Comparison of ENCODE assay signal across 7 cellular contexts in genomic region chr7:64045301-64046040, GRCh38.
DNase-seq lines count a peak whose midpoint lies in the region; ATAC-seq lines count a peak whose summit lies in the region.

Gene ZNF727, plus strand, starts transcription at chr7:64045434. Its CDS starts 188 bp downstream, at chr7:64045622.

- ATAC-seq in HG02981 (IDR thresholded peaks at IDR 0.05; ENCODE audit: unreplicated experiment) (no peak), GM21576 (IDR thresholded peaks at IDR 0.05; ENCODE audit: unreplicated experiment) (no peak)

- DNase-seq in NCI-H1105 (lab: John Stamatoyannopoulos, UW) (peak; percentile 82), left kidney (ENCODE audit: low read depth, low spot score) (peak; percentile 3), DMS79 treated with DMSO at 0.1 percent for 48 hours (lab: John Stamatoyannopoulos, UW) (no peak)
- DNase-seq in activated T-cell treated with anti-CD3 and anti-CD28 coated beads, Interleukin-2, amount 50 U/mL, for 48 hours, result peak; percentile 19 to 21
- DNase-seq in stimulated activated CD8-positive, alpha-beta memory T cell treated with anti-CD3 and anti-CD28 coated beads, Interleukin-7, amount 100 ng/mL, for 4 hours (ENCODE audit: low read depth in 2 of 2), result peak; percentile 1 to 25
